In the genomic region with DNA sequence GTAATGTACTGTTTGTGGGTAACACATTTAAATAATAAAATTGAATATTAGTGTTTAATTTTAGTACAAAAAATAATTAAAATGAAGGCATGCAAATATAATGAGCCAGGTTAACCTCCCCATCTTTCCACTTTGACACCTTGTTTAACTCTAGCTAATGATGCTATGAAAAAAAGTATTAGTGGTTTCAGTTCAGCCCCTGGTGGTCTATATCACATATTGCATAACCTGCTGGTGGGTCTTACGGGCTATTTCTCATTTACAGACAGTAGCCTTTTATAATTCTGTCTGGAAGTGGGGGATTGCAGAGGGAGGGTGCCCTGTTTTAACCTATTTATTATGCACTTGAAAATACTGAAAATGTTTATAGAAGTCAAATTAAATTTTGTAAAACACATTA, we compare ENCODE assay signal across 17 cellular contexts.
DNase-seq lines count a peak whose midpoint lies in the region; TF ChIP-seq lines count a peak whose summit lies in the region.
"Had no signal": no experiment of that assay in that cellular context is flagged by ENCODE, and none has a peak within 500 bp of the region (broad histone marks: within the 10 kb centered on the region; RNA-seq: fewer than 3 reads in every experiment).

No MANE protein-coding gene starts in this region.

- H3K79me2 ChIP-seq in hepatocyte, result no peaks in the 10 kb centered on the region

- H3K9me3 ChIP-seq in hepatocyte (ENCODE audit: low read depth), result no peaks in the 10 kb centered on the region

- no peaks in the 10 kb centered on the region for H3K9me3 Mint-ChIP-seq in mesothelial cell of epicardium
- H3K9me3 Mint-ChIP-seq: CD4-positive, CD25-positive, alpha-beta regulatory T cell had no signal

- peak; percentile 12 for TF ChIP-seq CTCF in HFF-Myc (IDR thresholded peaks at IDR 0.05; ENCODE audit: low read depth, low read length, missing control alignments)
- TF ChIP-seq CTCF in mesothelial cell of epicardium (IDR thresholded peaks at IDR 0.05; ENCODE audit: unreplicated experiment), result peak; percentile 38
- no peak for TF ChIP-seq CTCF in hepatocyte (IDR thresholded peaks at IDR 0.05; ENCODE audit: poor library complexity)

- no peaks in the 10 kb centered on the region for H3K9me2 ChIP-seq in hepatocyte (replicated peaks; ENCODE audit: insufficient read depth)

- H3K4me3 Mint-ChIP-seq in mesothelial cell of epicardium, result no peak overlapping the region
- H3K4me3 Mint-ChIP-seq: CD4-positive, CD25-positive, alpha-beta regulatory T cell had no signal

- no peak overlapping the region for H3K4me3 ChIP-seq in HFF-Myc (replicated peaks; ENCODE audit: low read depth, low read length)
- H3K4me3 ChIP-seq in hepatocyte, result no peak overlapping the region

- H3K36me3 Mint-ChIP-seq in mesothelial cell of epicardium, result no peaks in the 10 kb centered on the region
- H3K36me3 Mint-ChIP-seq: CD4-positive, CD25-positive, alpha-beta regulatory T cell had no signal

- peaks cover 8% of the 10 kb centered on the region for H3K4me1 Mint-ChIP-seq in mesothelial cell of epicardium

- H3K27ac ChIP-seq in hepatocyte, result no peak overlapping the region
- H3K27ac ChIP-seq: 22Rv1 had no signal

- 87% methylated on average over 1 of the region's 1 CpG for WGBS in hepatocyte (ENCODE audit: low lambda C conversion rate, missing lambda C conversion rate)

- H2AFZ ChIP-seq in hepatocyte, result no peak overlapping the region

- H4K20me1 ChIP-seq in hepatocyte (ENCODE audit: insufficient read depth, poor library complexity, severe bottlenecking), result no peaks in the 10 kb centered on the region

- H3K27me3 ChIP-seq in hepatocyte, result peaks cover 42% of the 10 kb centered on the region

- no peak overlapping the region for H3K27ac Mint-ChIP-seq in mesothelial cell of epicardium
- H3K27ac Mint-ChIP-seq: CD4-positive, CD25-positive, alpha-beta regulatory T cell had no signal

- no peaks in the 10 kb centered on the region for H3K36me3 ChIP-seq in hepatocyte (replicated peaks; ENCODE audit: insufficient read depth, low read depth)

- DNase-seq in DMS 273 (lab: John Stamatoyannopoulos, UW; ENCODE audit: unreplicated experiment) (peak; percentile 37), DMS 273 treated with DMSO at 0.1 percent for 48 hours (lab: John Stamatoyannopoulos, UW) (no peak), HFF-Myc (ENCODE audit: extremely low read depth, low read depth) (no peak), SK-N-DZ (ENCODE audit: low spot score) (peak; percentile 47), mesothelial cell of epicardium (ENCODE audit: low spot score in 2 of 2, unreplicated experiment in 2 of 2) (no peak), NCI-H146 treated with DMSO at 0.1 percent for 48 hours (lab: John Stamatoyannopoulos, UW; ENCODE audit: unreplicated experiment) (no peak), kidney glomerular epithelial cell (lab: John Stamatoyannopoulos, UW) (no peak), hepatocyte (ENCODE audit: low spot score) (no peak)
- DNase-seq: activated CD4-positive, alpha-beta T cell treated with anti-CD3 and anti-CD28 coated beads for 1 hour; aorta; CD4-positive, CD25-positive, alpha-beta regulatory T cell; IMR-90; midbrain; NCI-H1048; NCI-H774; stimulated activated CD4-positive, alpha-beta T cell treated with anti-CD3 and anti-CD28 coated beads, Interleukin-4, amount 100 ng/mL, for 4 hours had no signal

- H3K27me3 Mint-ChIP-seq in mesothelial cell of epicardium (ENCODE audit: low read depth), result peaks cover 53% of the 10 kb centered on the region

- H3K4me1 ChIP-seq in hepatocyte (ENCODE audit: insufficient read depth), result no peaks in the 10 kb centered on the region

- no peak overlapping the region for H3K4me2 ChIP-seq in hepatocyte

Comparison
In these comparisons a context has a peak if more than half of its experiments do, and no peak if none do; other contexts are left out.
1. DNase-seq: peak in DMS 273 (single experiment) and SK-N-DZ (single experiment); none in DMS 273 treated with DMSO at 0.1 percent for 48 hours (single experiment), HFF-Myc (single experiment), mesothelial cell of epicardium (0 of 2), NCI-H146 treated with DMSO at 0.1 percent for 48 hours (single experiment), kidney glomerular epithelial cell (single experiment) and hepatocyte (single experiment).